In the genomic region with DNA sequence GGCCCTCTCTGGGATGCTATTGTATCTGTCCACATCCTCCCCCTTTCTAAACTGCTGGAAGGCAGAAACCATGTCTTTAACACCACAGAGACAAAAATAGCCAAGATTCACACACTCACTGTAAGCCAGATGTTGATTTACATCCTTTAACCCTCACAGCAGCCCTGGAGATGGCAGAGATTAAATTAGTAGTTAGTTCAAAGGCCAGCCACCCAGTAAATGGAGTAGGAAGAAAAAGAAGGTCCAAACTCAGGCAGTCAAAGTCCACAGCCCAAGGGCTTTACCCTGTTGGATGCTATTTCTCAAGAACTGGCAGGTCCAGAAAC, we compare ENCODE assay signal across 13 cellular contexts. TPM values are rescaled to one million over a fixed set of nuclear protein-coding genes. Genes with fewer than 3 reads are reported as not detected.
DNase-seq lines count a peak whose midpoint lies in the region; ATAC-seq, FAIRE-seq and TF ChIP-seq lines count a peak whose summit lies in the region.
"Had no signal": no experiment of that assay in that cellular context is flagged by ENCODE, and none has a peak within 500 bp of the region (broad histone marks: within the 10 kb centered on the region; RNA-seq: fewer than 3 reads in every experiment).

No MANE protein-coding gene starts in this region.

- ATAC-seq in activated CD4-positive, alpha-beta T cell treated with anti-CD3 and anti-CD28 coated beads for 36 hours, result no peak
- ATAC-seq: HepG2, pancreas had no signal

- H3K4me3 ChIP-seq in astrocyte (ENCODE audit: insufficient read depth, low read depth, low read length) (no peak overlapping the region), neural progenitor cell (no peak overlapping the region)
- H3K4me3 ChIP-seq: pancreas had no signal

- intact Hi-C loops in activated CD4-positive, alpha-beta T cell treated with anti-CD3 and anti-CD28 coated beads for 36 hours (cut with DNase I, micrococcal nuclease), result loop anchor here (10.0 kb wide), 3 partner anchors 345 to 875 kb away; a partner anchor contains a TSS

- TF ChIP-seq CTCF in astrocyte (IDR thresholded peaks at IDR 0.05; ENCODE audit: insufficient read depth, low read depth, low read length) (no peak), neural progenitor cell (IDR thresholded peaks at IDR 0.05) (no peak)

- no peaks in the 10 kb centered on the region for H3K9me3 Mint-ChIP-seq in activated CD4-positive, alpha-beta T cell treated with anti-CD3 and anti-CD28 coated beads for 36 hours (ENCODE audit: low read depth)
- no peaks in the 10 kb centered on the region for H3K9me3 Mint-ChIP-seq in astrocyte (ENCODE audit: unreplicated experiment)
- H3K9me3 Mint-ChIP-seq in neural progenitor cell, result no peaks in the 10 kb centered on the region

- peaks cover 61% of the 10 kb centered on the region for H3K36me3 Mint-ChIP-seq in activated CD4-positive, alpha-beta T cell treated with anti-CD3 and anti-CD28 coated beads for 36 hours (ENCODE audit: low read depth)
- peaks cover 14% of the 10 kb centered on the region for H3K36me3 Mint-ChIP-seq in astrocyte (ENCODE audit: low read depth, unreplicated experiment)
- H3K36me3 Mint-ChIP-seq in neural progenitor cell, result peaks cover 9% of the 10 kb centered on the region

- CTCF ChIA-PET in activated CD4-positive, alpha-beta T cell treated with anti-CD3 and anti-CD28 coated beads for 36 hours (lab: Charles Lee), result no interaction called here

- H3K79me2 ChIP-seq in astrocyte (ENCODE audit: insufficient read depth, low read length), result peaks cover 72% of the 10 kb centered on the region
- peaks cover 53% of the 10 kb centered on the region for H3K79me2 ChIP-seq in neural progenitor cell (ENCODE audit: low read depth)

- H3K36me3 ChIP-seq in astrocyte (ENCODE audit: insufficient read depth, low read length), result peaks cover 15% of the 10 kb centered on the region
- peaks cover 4% of the 10 kb centered on the region for H3K36me3 ChIP-seq in neural progenitor cell

- H3K4me2 ChIP-seq in astrocyte (ENCODE audit: low read length) (no peak overlapping the region), neural progenitor cell (no peak overlapping the region)

- DNase-seq in activated CD4-positive, alpha-beta T cell treated with anti-CD3 and anti-CD28 coated beads for 36 hours, result no peak
- DNase-seq in activated CD4-positive, alpha-beta T cell treated with anti-CD3 and anti-CD28 coated beads, Interleukin-2, amount 50 U/mL, for 4 hours, result no peak
- DNase-seq in NAMALWA (ENCODE audit: low spot score) (peak; percentile 50), astrocyte (ENCODE audit: low read depth) (no peak), neural progenitor cell (ENCODE audit: low spot score) (no peak), GM19240 (ENCODE audit: insufficient read length, low spot score) (no peak), NCI-H187 (lab: John Stamatoyannopoulos, UW) (no peak), DMS 273 (lab: John Stamatoyannopoulos, UW; ENCODE audit: unreplicated experiment) (no peak)
- DNase-seq: NCI-H748 treated with DMSO at 0.1 percent for 48 hours; stimulated activated CD4-positive, alpha-beta T cell treated with anti-CD3 and anti-CD28 coated beads, Interleukin-12 subunit alpha, Interleukin-12 subunit beta, amount 100 ng/mL, for 4 hours had no signal

- H3K4me1 Mint-ChIP-seq in activated CD4-positive, alpha-beta T cell treated with anti-CD3 and anti-CD28 coated beads for 36 hours, result peaks cover 53% of the 10 kb centered on the region
- H3K4me1 Mint-ChIP-seq in astrocyte (ENCODE audit: low read depth, unreplicated experiment) (peaks cover 12% of the 10 kb centered on the region), neural progenitor cell (peaks cover 28% of the 10 kb centered on the region)

- H3K27me3 ChIP-seq in astrocyte (ENCODE audit: insufficient read depth, low read length), result no peaks in the 10 kb centered on the region
- H3K27me3 ChIP-seq in neural progenitor cell, result no peaks in the 10 kb centered on the region
- H3K27me3 ChIP-seq: pancreas had no signal

- H3K9me3 ChIP-seq in astrocyte (ENCODE audit: insufficient read depth, low read depth, low read length) (no peaks in the 10 kb centered on the region), neural progenitor cell (ENCODE audit: low read depth) (no peaks in the 10 kb centered on the region)
- H3K9me3 ChIP-seq: pancreas had no signal

- H3K4me1 ChIP-seq in astrocyte (ENCODE audit: insufficient read depth, low read length), result peaks cover 25% of the 10 kb centered on the region
- peaks cover 10% of the 10 kb centered on the region for H3K4me1 ChIP-seq in neural progenitor cell

- peak overlapping the region; percentile 100 for H3K4me3 Mint-ChIP-seq in activated CD4-positive, alpha-beta T cell treated with anti-CD3 and anti-CD28 coated beads for 36 hours
- H3K4me3 Mint-ChIP-seq in astrocyte (ENCODE audit: unreplicated experiment) (peak overlapping the region; percentile 62), neural progenitor cell (peak overlapping the region; percentile 100)

- POLR2A ChIA-PET in activated CD4-positive, alpha-beta T cell treated with anti-CD3 and anti-CD28 coated beads for 36 hours (lab: Charles Lee), result no interaction called here

- H3K9ac ChIP-seq in astrocyte (ENCODE audit: low read length) (peak overlapping the region; percentile 98), neural progenitor cell (no peak overlapping the region)

- no peak for FAIRE-seq in astrocyte (lab: Jason Lieb, UNC)
- FAIRE-seq: A204.1, HepG2, pancreas had no signal

- H2AFZ ChIP-seq in astrocyte (ENCODE audit: low read depth, low read length) (no peak overlapping the region), neural progenitor cell (replicated peaks) (no peak overlapping the region)

- H4K20me1 ChIP-seq in astrocyte (ENCODE audit: insufficient read depth, low read length) (peaks cover 30% of the 10 kb centered on the region), neural progenitor cell (ENCODE audit: low read depth) (peaks cover 6% of the 10 kb centered on the region)

- peak overlapping the region; percentile 100 for H3K27ac Mint-ChIP-seq in activated CD4-positive, alpha-beta T cell treated with anti-CD3 and anti-CD28 coated beads for 36 hours
- H3K27ac Mint-ChIP-seq in astrocyte (ENCODE audit: unreplicated experiment), result peak overlapping the region; percentile 1
- no peak overlapping the region for H3K27ac Mint-ChIP-seq in neural progenitor cell

- no peaks in the 10 kb centered on the region for H3K27me3 Mint-ChIP-seq in activated CD4-positive, alpha-beta T cell treated with anti-CD3 and anti-CD28 coated beads for 36 hours
- H3K27me3 Mint-ChIP-seq in astrocyte (ENCODE audit: low read depth, unreplicated experiment) (no peaks in the 10 kb centered on the region), neural progenitor cell (ENCODE audit: insufficient read depth, low read depth) (peaks cover 7% of the 10 kb centered on the region)

- H3K27ac ChIP-seq in astrocyte (ENCODE audit: low read depth, low read length) (no peak overlapping the region), neural progenitor cell (no peak overlapping the region)
- H3K27ac ChIP-seq: pancreas had no signal

- peaks cover 61% of the 10 kb centered on the region for H3F3A ChIP-seq in neural progenitor cell (ENCODE audit: low read depth)

RNA-seq across cellular contexts. Expression of a gene that starts 2.1 kb away (rescaled TPM):
- total RNA-seq in activated CD4-positive, alpha-beta T cell treated with anti-CD3 and anti-CD28 coated beads for 36 hours, result 1 to 10 TPM; 7.1 to 9.7 TPM
- total RNA-seq in astrocyte, result 8.1 and 10.0 TPM in 2 replicates
- total RNA-seq in neural progenitor cell (ENCODE audit: low replicate concordance), result 1.5 and 8.1 TPM in 2 replicates

RNA-seq across cellular contexts. Expression of a gene that starts 2.3 kb away (rescaled TPM):
- total RNA-seq in activated CD4-positive, alpha-beta T cell treated with anti-CD3 and anti-CD28 coated beads for 36 hours, result 1,000 to 10,000 TPM; 1,125 to 1,182 TPM
- total RNA-seq in astrocyte (670 and 694 TPM in 2 replicates), neural progenitor cell (ENCODE audit: low replicate concordance) (227 and 288 TPM in 2 replicates)

RNA-seq across cellular contexts. Expression of a gene that starts 2.5 kb away (rescaled TPM):
- total RNA-seq in activated CD4-positive, alpha-beta T cell treated with anti-CD3 and anti-CD28 coated beads for 36 hours, result 10 to 100 TPM; 58.5 to 62.5 TPM
- total RNA-seq in astrocyte (42.6 and 45.1 TPM in 2 replicates), neural progenitor cell (ENCODE audit: low replicate concordance) (38.3 and 57.5 TPM in 2 replicates)

RNA-seq across cellular contexts. Expression of a gene that starts 8.0 kb away (rescaled TPM):
- total RNA-seq in activated CD4-positive, alpha-beta T cell treated with anti-CD3 and anti-CD28 coated beads for 36 hours, result 10 to 100 TPM; 17.4 to 18.1 TPM
- 18.0 and 23.9 TPM in 2 replicates for total RNA-seq in astrocyte
- 36.1 and 109 TPM in 2 replicates for total RNA-seq in neural progenitor cell (ENCODE audit: low replicate concordance)

RNA-seq across cellular contexts. Expression of a gene that starts 14.7 kb away (rescaled TPM):
- total RNA-seq in activated CD4-positive, alpha-beta T cell treated with anti-CD3 and anti-CD28 coated beads for 36 hours, result 10 to 100 TPM; 24.3 to 31.1 TPM
- total RNA-seq in astrocyte, result 43.0 and 49.9 TPM in 2 replicates
- 7.2 and 12.0 TPM in 2 replicates for total RNA-seq in neural progenitor cell (ENCODE audit: low replicate concordance)
